17 cellular contexts compared by ENCODE assay signal in genomic region chr20:14778096-14778495, GRCh38.
"Had no signal": no experiment of that assay in that cellular context is flagged by ENCODE, and none has a peak within 500 bp of the region (broad histone marks: within the 10 kb centered on the region; RNA-seq: fewer than 3 reads in every experiment).

No MANE protein-coding gene starts in this region.

- H3K27me3 ChIP-seq: esophagus muscularis mucosa, gastrocnemius medialis, heart right ventricle, pancreas, right lobe of liver, tibial nerve had no signal

- H3K4me3 ChIP-seq: esophagus muscularis mucosa, gastrocnemius medialis, heart right ventricle, left ventricle myocardium inferior, lower lobe of right lung, pancreas, psoas muscle, right lobe of liver, tibial nerve had no signal

- FAIRE-seq: endometrium, pancreas had no signal

- H3K4me1 ChIP-seq: esophagus muscularis mucosa, heart right ventricle, left ventricle myocardium inferior, pancreas, right lobe of liver, tibial nerve had no signal

- H3K36me3 ChIP-seq: esophagus muscularis mucosa, gastrocnemius medialis, heart right ventricle, left ventricle myocardium inferior, lower lobe of right lung, pancreas, right lobe of liver, tibial nerve had no signal

- DNase-seq: effector memory CD4-positive, alpha-beta T cell; gastrocnemius medialis; heart right ventricle; islet precursor cell; left ventricle myocardium inferior; lower lobe of right lung; naive B cell; occipital lobe; pancreas; psoas muscle; retina; right lobe of liver; stimulated activated CD4-positive, alpha-beta T cell treated with anti-CD3 and anti-CD28 coated beads, Interleukin-4, amount 100 ng/mL, for 24 hours had no signal

- H3K9me3 ChIP-seq: esophagus muscularis mucosa, gastrocnemius medialis, left ventricle myocardium inferior, lower lobe of right lung, pancreas, psoas muscle, right lobe of liver, tibial nerve had no signal

- H3K27ac ChIP-seq: esophagus muscularis mucosa, gastrocnemius medialis, heart right ventricle, left ventricle myocardium inferior, lower lobe of right lung, pancreas, psoas muscle, right lobe of liver, tibial nerve had no signal

- ATAC-seq: gastrocnemius medialis; heart right ventricle; pancreas; psoas muscle; right lobe of liver; stimulated activated memory B cell treated with anti-CD40 and anti-IgM and Interleukin-4, amounts not matched to agents 10 μg/mL and 1 μg/mL and 100 μg/mL, for 72 hours had no signal
